ENCODE assay signal across 1 cellular context in genomic region chr2:136118819-136119716, GRCh38.
A peak's percentile ranks its signal among the peaks of the same experiment; 100 is the strongest.
TF ChIP-seq lines count a peak whose summit lies in the region.

No MANE protein-coding gene starts in this region.

TF ChIP-seq in GM12878, 131 proteins besides CTCF, POLR2A, EP300 and RAD21 (continued from another document and continues in another):
- TF ChIP-seq ZNF592 (IDR thresholded peaks at IDR 0.05): no peak
- no peak for TF ChIP-seq RB1 (IDR thresholded peaks at IDR 0.05; ENCODE audit: borderline replicate concordance)
- 0 out of 4 replicates have a peak, but pooled peaks of 1 of the 2 experiments have one; percentile 12 for TF ChIP-seq ETV6 (conservative IDR thresholded peaks at IDR 0.05 in 1 of 2, IDR thresholded peaks at IDR 0.05 in 1 of 2; ENCODE audit: borderline replicate concordance in 1 of 2, low read depth in 1 of 2)
- TF ChIP-seq MEF2B (IDR thresholded peaks at IDR 0.05; ENCODE audit: partially characterized antibody, poor library complexity, severe bottlenecking): peak; percentile 19
- TF ChIP-seq ZNF24 (IDR thresholded peaks at IDR 0.05): peak; percentile 89
- TF ChIP-seq BACH1 (IDR thresholded peaks at IDR 0.05; ENCODE audit: borderline replicate concordance): peak; percentile 58; the same call in 1 of the 2 replicates
- peak; percentile 30; the same call in 1 of the 2 replicates for TF ChIP-seq GATAD2B (conservative IDR thresholded peaks at IDR 0.05; ENCODE audit: low read depth)
- TF ChIP-seq SIN3A (IDR thresholded peaks at IDR 0.05; ENCODE audit: low read depth, low read length): 0 out of 2 replicates have a peak, but pooled peaks have one; percentile 0
- TF ChIP-seq NR2F1 (conservative IDR thresholded peaks at IDR 0.05): no peak
- no peak for TF ChIP-seq ZBTB4 (CRISPR knock-in tag; IDR thresholded peaks at IDR 0.05)
- TF ChIP-seq EGR1 (IDR thresholded peaks at IDR 0.05; ENCODE audit: borderline replicate concordance in 1 of 2, low read depth in 2 of 2, low read length in 2 of 2): peak in 1 of 2 experiments; percentile 43; a peak in 1 of 3 replicates
- TF ChIP-seq WRNIP1 (IDR thresholded peaks at IDR 0.05; ENCODE audit: borderline replicate concordance, low read depth, low read length): no peak
- 0 out of 2 replicates have a peak, but pooled peaks have one; percentile 9 for TF ChIP-seq TCF12 (IDR thresholded peaks at IDR 0.05; ENCODE audit: low read depth, low read length)
- no peak for TF ChIP-seq NBN (IDR thresholded peaks at IDR 0.05)
- peak; percentile 46; the same call in 1 of the 2 replicates for TF ChIP-seq ZBED1 (IDR thresholded peaks at IDR 0.05; ENCODE audit: borderline replicate concordance)
- no peak; a peak in 1 of 4 replicates for TF ChIP-seq IKZF2 (IDR thresholded peaks at IDR 0.05)
- no peak for TF ChIP-seq ZZZ3 (IDR thresholded peaks at IDR 0.05; ENCODE audit: control insufficient read depth, insufficient read length, low read depth)
- TF ChIP-seq BCL3 (IDR thresholded peaks at IDR 0.05; ENCODE audit: borderline replicate concordance, insufficient read depth, low read depth, low read length, poor library complexity, severe bottlenecking): peak; percentile 39
- peak; percentile 0; the same call in 1 of the 2 replicates for TF ChIP-seq CREM (IDR thresholded peaks at IDR 0.05; ENCODE audit: low read depth)
- 0 out of 2 replicates have a peak, but pooled peaks have one; percentile 13 for TF ChIP-seq MTA2 (IDR thresholded peaks at IDR 0.05; ENCODE audit: low read depth)
- no peak for TF ChIP-seq HDGF (IDR thresholded peaks at IDR 0.05)
- no peak; the same call in 1 of the 2 replicates for TF ChIP-seq RELB (IDR thresholded peaks at IDR 0.05; ENCODE audit: low read depth)
- TF ChIP-seq SP1 (IDR thresholded peaks at IDR 0.05; ENCODE audit: low read depth, low read length): no peak
- peak; percentile 41; the same call in 1 of the 2 replicates for TF ChIP-seq SPI1 (IDR thresholded peaks at IDR 0.05; ENCODE audit: borderline replicate concordance, insufficient read depth, low read depth, low read length)
- TF ChIP-seq BHLHE40 (IDR thresholded peaks at IDR 0.05; ENCODE audit: borderline replicate concordance in 1 of 2, low read depth in 2 of 2, low read length in 1 of 2): peak in 1 of 2 experiments; percentile 55; a peak in 1 of 4 replicates
- TF ChIP-seq EZH2 (IDR thresholded peaks at IDR 0.05; ENCODE audit: borderline replicate concordance, control insufficient read depth, low read depth, low read length): 0 out of 2 replicates have a peak, but pooled peaks have one; percentile 97
- TF ChIP-seq ZNF687 (IDR thresholded peaks at IDR 0.05): peak; percentile 50; the same call in 1 of the 2 replicates
- TF ChIP-seq SMAD1 (IDR thresholded peaks at IDR 0.05; ENCODE audit: low read depth, partially characterized antibody): peak; percentile 12
- no peak for TF ChIP-seq HDAC2 (IDR thresholded peaks at IDR 0.05)
- no peak for TF ChIP-seq CHD4 (IDR thresholded peaks at IDR 0.05)
- TF ChIP-seq EED (IDR thresholded peaks at IDR 0.05; ENCODE audit: low read depth): 0 out of 2 replicates have a peak, but pooled peaks have one; percentile 39
- TF ChIP-seq MLLT1 (IDR thresholded peaks at IDR 0.05): peak; percentile 8; the same call in 1 of the 2 replicates
- TF ChIP-seq MXI1 (IDR thresholded peaks at IDR 0.05; ENCODE audit: low read depth, low read length): peak; percentile 33; the same call in 1 of the 2 replicates
- TF ChIP-seq SKIL (IDR thresholded peaks at IDR 0.05; ENCODE audit: low read depth, poor library complexity, severe bottlenecking): peak; percentile 66
- TF ChIP-seq NKRF (conservative IDR thresholded peaks at IDR 0.05): peak; percentile 42
- no peak for TF ChIP-seq RFX5 (IDR thresholded peaks at IDR 0.05; ENCODE audit: low read depth, low read length)
